Comparison of ENCODE assay signal across 1 cellular context in the genomic region with DNA sequence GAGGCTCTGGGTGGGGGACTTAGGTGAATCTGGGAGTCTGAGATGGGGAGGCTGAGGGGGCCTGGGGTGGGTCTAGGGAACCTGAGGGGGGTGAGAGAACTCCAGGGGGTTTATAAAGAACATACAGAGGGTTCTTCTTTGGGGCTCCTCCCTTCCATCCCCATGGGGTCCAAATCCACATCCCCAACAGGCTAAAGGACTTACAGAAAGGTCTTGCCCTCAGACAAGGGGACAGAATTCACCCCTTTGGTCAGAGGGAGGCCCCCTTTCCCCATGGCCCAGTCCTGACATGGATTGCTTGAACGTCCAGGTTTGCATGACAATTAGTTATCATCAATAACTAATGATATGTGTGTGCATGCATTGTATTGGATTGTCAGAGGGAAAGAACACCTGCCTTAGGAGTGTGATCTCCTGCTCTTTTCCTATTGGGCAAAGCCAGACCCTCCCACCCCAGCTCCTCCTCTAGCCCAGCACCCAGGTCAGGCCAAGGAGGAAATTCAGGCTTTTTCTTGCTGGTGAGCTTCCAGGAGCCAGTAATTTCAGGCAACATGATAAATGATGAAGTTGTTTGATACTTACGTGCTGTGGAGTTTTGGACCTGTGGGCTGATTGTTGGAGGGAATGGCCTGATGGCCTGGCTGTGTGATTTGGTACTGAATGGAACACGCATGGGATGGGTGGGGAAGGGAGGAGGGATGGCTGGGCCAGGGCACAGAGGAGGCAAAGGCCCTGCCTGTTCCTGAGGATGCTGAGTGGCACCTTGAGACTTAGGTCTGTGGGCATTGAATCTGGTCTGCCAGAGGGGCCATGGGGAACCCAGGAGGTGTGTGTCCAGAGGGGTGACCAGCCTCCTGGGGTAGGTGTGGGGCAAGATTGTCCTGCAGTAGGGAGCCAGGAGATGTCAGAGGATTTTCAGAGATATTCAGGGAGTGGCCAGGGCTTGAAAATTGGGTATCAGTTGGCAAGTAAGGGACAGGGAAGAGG.
TF ChIP-seq lines count a peak whose summit lies in the region.

No MANE protein-coding gene starts in this region.

TF ChIP-seq in H1, 55 proteins besides CTCF, POLR2A, EP300 and RAD21:
- TF ChIP-seq KDM1A (IDR thresholded peaks at IDR 0.05; ENCODE audit: borderline replicate concordance, low read length): no peak
- TF ChIP-seq SRF (IDR thresholded peaks at IDR 0.05; ENCODE audit: low read depth, low read length): no peak
